In the genomic region with DNA sequence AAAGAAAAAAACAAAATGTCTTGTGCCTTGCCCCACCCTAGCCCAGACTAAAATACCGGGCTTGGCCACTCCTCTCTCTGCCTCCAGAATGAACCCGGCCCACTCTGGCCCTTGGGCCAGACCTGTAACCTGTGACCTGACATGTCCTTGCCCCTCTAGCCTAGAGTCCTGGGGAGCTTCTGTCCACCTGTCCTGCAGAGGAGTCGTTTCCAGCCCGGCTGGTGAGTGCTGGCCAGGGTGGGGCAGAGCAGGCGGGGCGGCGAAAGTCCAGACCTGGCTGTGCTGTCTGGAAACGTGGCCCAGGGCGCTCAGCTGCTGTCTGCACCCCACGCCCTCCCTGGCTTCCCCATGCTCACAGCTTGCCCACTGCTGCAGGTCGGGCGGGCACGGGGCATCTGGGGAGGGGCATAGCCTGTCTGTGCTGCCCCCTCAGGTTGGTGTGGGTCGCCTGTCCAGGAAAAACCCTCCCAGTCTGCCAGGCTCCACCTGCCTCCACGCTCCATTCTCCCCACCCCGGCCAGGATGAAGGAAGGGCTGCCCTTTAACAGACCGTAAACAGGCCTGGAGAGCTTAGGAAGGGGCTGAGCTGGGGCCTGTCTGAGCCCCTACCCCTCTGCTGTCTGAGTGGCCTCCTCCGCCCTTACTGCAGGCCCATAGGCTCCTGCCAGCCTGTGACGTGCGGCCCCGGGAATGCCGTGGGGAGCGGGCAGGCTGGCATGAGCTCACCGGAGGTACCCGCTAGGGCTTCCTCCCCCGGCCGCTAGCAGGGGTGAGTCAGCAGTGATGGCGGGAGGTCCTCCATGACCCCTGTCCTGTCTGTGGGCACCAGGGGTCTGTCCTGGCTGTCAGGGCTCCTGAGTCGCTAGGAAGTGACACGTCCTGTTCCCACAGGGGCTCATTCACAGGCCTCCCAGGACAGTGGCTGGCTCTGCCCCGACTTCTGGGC, we compare ENCODE assay signal across 8 cellular contexts. TPM values are rescaled to one million over a fixed set of nuclear protein-coding genes. Genes with fewer than 3 reads are reported as not detected.
A peak's percentile ranks its signal among the peaks of the same experiment; 100 is the strongest.
DNase-seq lines count a peak whose midpoint lies in the region; ATAC-seq and TF ChIP-seq lines count a peak whose summit lies in the region.

No MANE protein-coding gene starts in this region.

- peaks cover 13% of the 10 kb centered on the region for H3K27me3 Mint-ChIP-seq in activated T-cell treated with anti-CD3 and anti-CD28 coated beads, Interleukin-2, amount 50 U/mL, for 72 hours (ENCODE audit: low read depth)
- peaks cover 21% of the 10 kb centered on the region for H3K27me3 Mint-ChIP-seq in glutamatergic neuron (ENCODE audit: unreplicated experiment)

- H3K4me1 Mint-ChIP-seq in activated T-cell treated with anti-CD3 and anti-CD28 coated beads, Interleukin-2, amount 50 U/mL, for 72 hours (ENCODE audit: low read depth) = peaks cover 17% of the 10 kb centered on the region
- H3K4me1 Mint-ChIP-seq in glutamatergic neuron (ENCODE audit: low read depth, unreplicated experiment) = peaks cover 10% of the 10 kb centered on the region

- no peak for TF ChIP-seq CTCF in glutamatergic neuron (IDR thresholded peaks at IDR 0.05; ENCODE audit: partially characterized antibody, unreplicated experiment)

- peak overlapping the region; percentile 75 for H3K4me3 Mint-ChIP-seq in activated T-cell treated with anti-CD3 and anti-CD28 coated beads, Interleukin-2, amount 50 U/mL, for 72 hours
- peak overlapping the region; percentile 92 for H3K4me3 Mint-ChIP-seq in glutamatergic neuron (ENCODE audit: unreplicated experiment)

- DNase-seq in DMS 273 (lab: John Stamatoyannopoulos, UW; ENCODE audit: unreplicated experiment) (peak; percentile 82), DMS 273 treated with DMSO at 0.1 percent for 48 hours (lab: John Stamatoyannopoulos, UW) (no peak), glutamatergic neuron (peak; percentile 22), retina (peak; percentile 49), GM19238 (ENCODE audit: insufficient read length, low spot score) (no peak), SKM-1 (lab: John Stamatoyannopoulos, UW; ENCODE audit: unreplicated experiment) (no peak)
- DNase-seq in activated T-cell treated with anti-CD3 and anti-CD28 coated beads, Interleukin-2, amount 50 U/mL, for 72 hours = no peak

- H3K9me3 Mint-ChIP-seq in activated T-cell treated with anti-CD3 and anti-CD28 coated beads, Interleukin-2, amount 50 U/mL, for 72 hours = no peaks in the 10 kb centered on the region
- H3K9me3 Mint-ChIP-seq in glutamatergic neuron (ENCODE audit: unreplicated experiment) = peaks cover 14% of the 10 kb centered on the region

- peak overlapping the region; percentile 54 for H3K27ac Mint-ChIP-seq in activated T-cell treated with anti-CD3 and anti-CD28 coated beads, Interleukin-2, amount 50 U/mL, for 72 hours
- H3K27ac Mint-ChIP-seq in glutamatergic neuron (ENCODE audit: unreplicated experiment) = peak overlapping the region; percentile 92

- peaks cover 0 to 4% of the 10 kb centered on the region in 2 donors for H3K36me3 Mint-ChIP-seq in activated T-cell treated with anti-CD3 and anti-CD28 coated beads, Interleukin-2, amount 50 U/mL, for 72 hours (ENCODE audit: insufficient read depth in 2 of 2)
- no peaks in the 10 kb centered on the region for H3K36me3 Mint-ChIP-seq in glutamatergic neuron (ENCODE audit: unreplicated experiment)

- ATAC-seq in activated T-cell treated with anti-CD3 and anti-CD28 coated beads, Interleukin-2, amount 50 U/mL, for 72 hours (replicated peaks in 1 of 2) = no peak
- ATAC-seq in HG02763 (IDR thresholded peaks at IDR 0.05; ENCODE audit: unreplicated experiment) = no peak

RNA-seq across cellular contexts. Expression of a gene that starts 1.9 kb away (rescaled TPM):
- total RNA-seq in activated T-cell treated with anti-CD3 and anti-CD28 coated beads, Interleukin-2, amount 50 U/mL, for 72 hours = 10 to 100 TPM; 35.4 to 42.2 TPM
- total RNA-seq in glutamatergic neuron (ENCODE audit: unreplicated experiment) = 346 TPM

RNA-seq across cellular contexts. Expression of a gene that starts 6.9 kb away (rescaled TPM):
- 10 to 100 TPM in 1 of 2 donors, 1 to 10 TPM in 1; 5.5 to 13.3 TPM for total RNA-seq in activated T-cell treated with anti-CD3 and anti-CD28 coated beads, Interleukin-2, amount 50 U/mL, for 72 hours
- total RNA-seq in glutamatergic neuron (ENCODE audit: unreplicated experiment) = 19.7 TPM

RNA-seq across cellular contexts. Expression of a gene that starts 7.7 kb away (rescaled TPM):
- total RNA-seq in activated T-cell treated with anti-CD3 and anti-CD28 coated beads, Interleukin-2, amount 50 U/mL, for 72 hours = 10 to 100 TPM; 28.2 to 30.9 TPM
- total RNA-seq in glutamatergic neuron (ENCODE audit: unreplicated experiment) = 106 TPM

RNA-seq across cellular contexts. Expression of a gene that starts 8.0 kb away (rescaled TPM):
- total RNA-seq in activated T-cell treated with anti-CD3 and anti-CD28 coated beads, Interleukin-2, amount 50 U/mL, for 72 hours = 10 to 100 TPM; 12.2 to 14.9 TPM
- total RNA-seq in glutamatergic neuron (ENCODE audit: unreplicated experiment) = 82.5 TPM

RNA-seq across cellular contexts. Expression of a gene that starts 15.9 kb away (rescaled TPM):
- total RNA-seq in activated T-cell treated with anti-CD3 and anti-CD28 coated beads, Interleukin-2, amount 50 U/mL, for 72 hours = 10 to 100 TPM; 64.5 to 77.1 TPM
- total RNA-seq in glutamatergic neuron (ENCODE audit: unreplicated experiment) = 32.3 TPM

Comparison
In these comparisons a context has a peak if more than half of its experiments do, and no peak if none do; other contexts are left out.
1. DNase-seq: peak in DMS 273 (single experiment), glutamatergic neuron (single experiment) and retina (single experiment); none in DMS 273 treated with DMSO at 0.1 percent for 48 hours (single experiment), activated T-cell treated with anti-CD3 and anti-CD28 coated beads, Interleukin-2, amount 50 U/mL, for 72 hours (0 of 2), GM19238 (single experiment) and SKM-1 (single experiment).